In the genomic region with DNA sequence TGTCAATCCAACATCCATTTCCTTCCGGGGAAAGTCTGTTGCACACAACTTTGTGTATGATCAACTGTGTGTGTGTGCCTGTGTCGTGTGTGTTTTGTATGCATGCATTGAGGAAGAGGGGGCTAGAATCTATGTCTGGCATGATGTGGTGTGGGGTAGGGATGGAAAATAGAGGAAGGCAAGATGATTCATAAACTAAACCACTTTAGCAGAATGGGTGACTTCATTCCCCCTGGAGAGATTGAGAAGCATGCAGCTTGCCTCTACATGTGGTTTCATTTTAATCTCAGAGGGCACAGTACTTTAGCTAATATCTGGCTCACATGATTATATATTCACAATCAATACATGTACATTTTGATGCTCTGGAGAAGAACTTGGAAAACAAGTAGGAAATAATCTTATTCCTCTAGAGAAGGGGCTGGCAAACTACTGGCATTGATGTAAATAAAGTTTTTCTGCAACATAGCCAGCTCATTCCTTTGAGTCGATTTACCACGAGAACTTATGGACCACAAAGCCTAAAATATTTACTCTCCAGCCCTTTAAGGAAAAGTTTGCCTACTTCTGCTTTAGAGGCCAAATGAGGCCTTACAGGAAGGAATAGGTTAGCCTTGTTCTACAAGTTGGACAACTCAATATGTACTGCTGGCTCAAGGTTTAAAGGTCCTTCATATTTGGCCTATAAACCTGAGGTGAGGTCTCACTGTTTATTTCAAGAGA, we compare ENCODE assay signal across 13 cellular contexts.
DNase-seq lines count a peak whose midpoint lies in the region; ATAC-seq, FAIRE-seq and TF ChIP-seq lines count a peak whose summit lies in the region.
"Had no signal": no experiment of that assay in that cellular context is flagged by ENCODE, and none has a peak within 500 bp of the region (broad histone marks: within the 10 kb centered on the region; RNA-seq: fewer than 3 reads in every experiment).

No MANE protein-coding gene starts in this region.

- H3K4me3 ChIP-seq in bronchial epithelial cell (ENCODE audit: low read depth, low read length) (no peak overlapping the region), lower leg skin (ENCODE audit: low read depth, poor library complexity, severe bottlenecking) (no peak overlapping the region)

- H3K27me3 ChIP-seq in bronchial epithelial cell (ENCODE audit: control insufficient read depth, insufficient read depth, low read length): peaks cover under 1% of the 10 kb centered on the region

- intact Hi-C loops in lower leg skin (cut with DNase I; ENCODE audit: low total_unique reads): no loop called here

- DNase-seq in EH (ENCODE audit: low read depth) (peak; percentile 30), M059J (ENCODE audit: low read depth) (peak; percentile 46), bronchial epithelial cell (ENCODE audit: low read depth) (peak; percentile 65), non-pigmented ciliary epithelial cell (ENCODE audit: low read depth) (peak; percentile 18), lower leg skin (ENCODE audit: low spot score in 2 of 2) (no peak)
- DNase-seq: activated B cell treated with CpG ODN at 0.5 μM for 24 hours; activated T-cell treated with anti-CD3 and anti-CD28 coated beads, Interleukin-2, amount 50 U/mL, for 1 hour; DMS 273 treated with DMSO at 0.1 percent for 48 hours; NCI-H446 treated with DMSO at 0.1 percent for 48 hours; retina had no signal

- no peak for TF ChIP-seq POLR2A in lower leg skin (IDR thresholded peaks at IDR 0.05)

- H3K36me3 ChIP-seq in bronchial epithelial cell (ENCODE audit: control insufficient read depth, insufficient read depth, low read length): no peaks in the 10 kb centered on the region

- WGBS in lower leg skin, 2 donors: 62 to 71% methylated on average over 4 of the region's 4 CpGs

- no peak for TF ChIP-seq CTCF in bronchial epithelial cell (IDR thresholded peaks at IDR 0.05; ENCODE audit: insufficient read depth, low read length, severe bottlenecking)
- TF ChIP-seq CTCF in lower leg skin (IDR thresholded peaks at IDR 0.05): no peak

- ATAC-seq in GM19324 (IDR thresholded peaks at IDR 0.05; ENCODE audit: low FRiP score, unreplicated experiment) (no peak), HG03025 (IDR thresholded peaks at IDR 0.05; ENCODE audit: low FRiP score, unreplicated experiment) (no peak), HG02571 (IDR thresholded peaks at IDR 0.05; ENCODE audit: unreplicated experiment) (no peak)

- FAIRE-seq in bronchial epithelial cell (lab: Jason Lieb, UNC): no peak

Comparison
In these comparisons a context has a peak if more than half of its experiments do, and no peak if none do; other contexts are left out.
1. DNase-seq: peak in EH (single experiment), M059J (single experiment), bronchial epithelial cell (single experiment) and non-pigmented ciliary epithelial cell (single experiment); none in lower leg skin (0 of 2).